ENCODE assay signal across 27 cellular contexts in the genomic region with DNA sequence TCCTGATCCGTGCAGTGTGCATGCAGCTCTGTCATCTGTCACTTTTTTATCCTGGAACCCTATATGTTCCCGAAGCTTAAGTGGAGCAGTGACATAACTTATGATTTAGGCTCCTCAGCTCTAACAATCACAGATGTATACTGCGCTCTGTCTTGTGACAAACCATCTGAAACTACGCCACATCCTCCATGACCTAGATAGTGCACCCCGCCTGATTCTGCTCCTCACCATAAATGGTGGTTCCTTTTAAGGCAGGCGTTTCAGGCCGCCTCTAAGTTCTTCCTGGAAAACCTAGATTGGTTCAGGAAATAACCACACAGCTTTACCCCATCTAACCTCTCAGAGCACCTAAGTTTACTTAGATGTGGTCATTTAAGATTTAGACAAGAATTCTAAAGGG.
"Had no signal": no experiment of that assay in that cellular context is flagged by ENCODE, and none has a peak within 500 bp of the region (broad histone marks: within the 10 kb centered on the region; RNA-seq: fewer than 3 reads in every experiment).

No MANE protein-coding gene starts in this region.

- H3K4me1 ChIP-seq: adrenal gland, body of pancreas, colonic mucosa, left ventricle myocardium inferior, right lobe of liver, stomach, suprapubic skin, tibial artery had no signal

- H3K4me1 Mint-ChIP-seq: activated naive CD4-positive, alpha-beta T cell treated with anti-CD3 and anti-CD28 coated beads, Interleukin-2, amount 50 U/mL, for 24 hours had no signal

- H3K4me3 ChIP-seq: adrenal gland, body of pancreas, colonic mucosa, left ventricle myocardium inferior, lung, right lobe of liver, skin epidermis, stomach, suprapubic skin, tibial artery had no signal

- H3K4me3 Mint-ChIP-seq: activated naive CD4-positive, alpha-beta T cell treated with anti-CD3 and anti-CD28 coated beads, Interleukin-2, amount 50 U/mL, for 24 hours; activated T-cell treated with anti-CD3 and anti-CD28 coated beads, Interleukin-2, amount 50 U/mL, for 24 hours; natural killer cell treated with Interleukin-12 subunit alpha and Interleukin-12 subunit beta and Interleukin-15 and Interleukin-18, amount 100 ng/mL, for 72 hours had no signal

- DNase-seq: activated CD4-positive, alpha-beta T cell treated with anti-CD3 and anti-CD28 coated beads for 48 hours; activated CD4-positive, alpha-beta T cell treated with anti-CD3 and anti-CD28 coated beads, Interleukin-2, amount 50 U/mL, for 48 hours; activated CD8-positive, alpha-beta memory T cell treated with anti-CD3 and anti-CD28 coated beads for 24 hours; activated CD8-positive, alpha-beta memory T cell treated with anti-CD3 and anti-CD28 coated beads, Interleukin-2, amount 50 U/mL, for 48 hours; activated gamma-delta T cell treated with Interleukin-2 at 50 U/mL for 16 hours; activated T-cell treated with anti-CD3 and anti-CD28 coated beads, Interleukin-2, amount 50 U/mL, for 24 hours; adrenal gland; aorta; body of pancreas; colonic mucosa; effector CD8-positive, alpha-beta T cell; glutamatergic neuron; islet precursor cell; left ventricle myocardium inferior; mesendoderm; right lobe of liver; stimulated activated CD4-positive, alpha-beta T cell treated with anti-CD3 and anti-CD28 coated beads, Interleukin-12 subunit alpha, Interleukin-12 subunit beta, amount 100 ng/mL, for 4 hours; stimulated activated CD4-positive, alpha-beta T cell treated with anti-CD3 and anti-CD28 coated beads, Interleukin-4, amount 100 ng/mL, for 1 hour; stomach; T-helper 1 cell; tibial artery had no signal

- H3K27ac ChIP-seq: adrenal gland, body of pancreas, colonic mucosa, left ventricle myocardium inferior, right lobe of liver, skin epidermis, stomach, suprapubic skin, tibial artery had no signal

- H3K36me3 ChIP-seq: adrenal gland, colonic mucosa, left ventricle myocardium inferior, right lobe of liver, stomach, suprapubic skin, tibial artery had no signal

- H3K27ac Mint-ChIP-seq: activated naive CD4-positive, alpha-beta T cell treated with anti-CD3 and anti-CD28 coated beads, Interleukin-2, amount 50 U/mL, for 24 hours; activated T-cell treated with anti-CD3 and anti-CD28 coated beads, Interleukin-2, amount 50 U/mL, for 24 hours; natural killer cell treated with Interleukin-12 subunit alpha and Interleukin-12 subunit beta and Interleukin-15 and Interleukin-18, amount 100 ng/mL, for 72 hours had no signal

- ATAC-seq: body of pancreas; natural killer cell treated with Interleukin-12 subunit alpha and Interleukin-12 subunit beta and Interleukin-15 and Interleukin-18, amount 100 ng/mL, for 72 hours; right lobe of liver had no signal

- H3K27me3 ChIP-seq: adrenal gland, body of pancreas, colonic mucosa, right lobe of liver, stomach, suprapubic skin, tibial artery had no signal

- H3K36me3 Mint-ChIP-seq: activated naive CD4-positive, alpha-beta T cell treated with anti-CD3 and anti-CD28 coated beads, Interleukin-2, amount 50 U/mL, for 24 hours; natural killer cell treated with Interleukin-12 subunit alpha and Interleukin-12 subunit beta and Interleukin-15 and Interleukin-18, amount 100 ng/mL, for 72 hours had no signal

- H3K27me3 Mint-ChIP-seq: activated naive CD4-positive, alpha-beta T cell treated with anti-CD3 and anti-CD28 coated beads, Interleukin-2, amount 50 U/mL, for 24 hours; activated T-cell treated with anti-CD3 and anti-CD28 coated beads, Interleukin-2, amount 50 U/mL, for 24 hours; natural killer cell treated with Interleukin-12 subunit alpha and Interleukin-12 subunit beta and Interleukin-15 and Interleukin-18, amount 100 ng/mL, for 72 hours had no signal

- H3K9me3 ChIP-seq: adrenal gland, body of pancreas, colonic mucosa, left ventricle myocardium inferior, right lobe of liver, stomach, tibial artery had no signal

- FAIRE-seq: frontal cortex had no signal
